In genomic region chr4:22129454-22130075, GRCh38 we compare ENCODE assay signal across 9 cellular contexts.
DNase-seq lines count a peak whose midpoint lies in the region; ATAC-seq and TF ChIP-seq lines count a peak whose summit lies in the region.
"Had no signal": no experiment of that assay in that cellular context is flagged by ENCODE, and none has a peak within 500 bp of the region (broad histone marks: within the 10 kb centered on the region; RNA-seq: fewer than 3 reads in every experiment).

No MANE protein-coding gene starts in this region.

- H4K91ac ChIP-seq in IMR-90 (ENCODE audit: insufficient read depth, low read depth, low read length): no peak overlapping the region

- in situ Hi-C loops in IMR-90 (cut with MboI; ENCODE audit: low sequenced_read_pairs): no loop called here

- no peak overlapping the region for H3K18ac ChIP-seq in IMR-90 (ENCODE audit: low read depth, low read length)

- TF ChIP-seq RAD21 in IMR-90 (IDR thresholded peaks at IDR 0.05; ENCODE audit: low read length): peak; percentile 55

- no peak overlapping the region for H3K4me3 ChIP-seq in IMR-90 (ENCODE audit: insufficient read depth, low read depth, low read length)
- no peak overlapping the region for H3K4me3 ChIP-seq in tibial nerve

- H2BK5ac ChIP-seq in IMR-90 (ENCODE audit: low read depth, low read length, poor library complexity, severe bottlenecking): no peak overlapping the region

- no peaks in the 10 kb centered on the region for H3K9me3 ChIP-seq in IMR-90 (ENCODE audit: control insufficient read depth, insufficient read depth, low read length)
- H3K9me3 ChIP-seq in tibial nerve: peaks cover 0 to 3% (median 0%) of the 10 kb centered on the region in 4 donors
- H3K9me3 ChIP-seq: neutrophil had no signal

- H3K4me1 ChIP-seq in IMR-90 (ENCODE audit: control insufficient read depth, insufficient read depth, low read length) (no peaks in the 10 kb centered on the region), tibial nerve (no peaks in the 10 kb centered on the region)

- no peaks in the 10 kb centered on the region for H3K79me1 ChIP-seq in IMR-90 (ENCODE audit: low read depth in 1 of 2, low read length in 2 of 2)

- no peak overlapping the region for H2BK20ac ChIP-seq in IMR-90 (ENCODE audit: low read depth, low read length)

- POLR2A ChIA-PET in IMR-90 (lab: Charles Lee; ENCODE audit: unreplicated experiment): no interaction called here

- TF ChIP-seq POLR2A in IMR-90 (IDR thresholded peaks at IDR 0.05; ENCODE audit: low read depth, low read length) (no peak), tibial nerve (IDR thresholded peaks at IDR 0.05) (no peak)

- H2BK15ac ChIP-seq in IMR-90 (ENCODE audit: low read depth, low read length): no peak overlapping the region

- no TSS peak for BruUV-seq in IMR-90 (replicated peaks; lab: Mats Ljungman, UMichigan)

- TF ChIP-seq CTCF in IMR-90 (conservative IDR thresholded peaks at IDR 0.05; ENCODE audit: low read depth, low read length) (peak; percentile 43), VCaP (conservative IDR thresholded peaks at IDR 0.05) (peak; percentile 76), tibial nerve (IDR thresholded peaks at IDR 0.05) (peak in 1 of 5 experiments; percentile 10)

- dilution Hi-C loops in IMR-90 (cut with HindIII; ENCODE audit: low sequenced_read_pairs, unreplicated experiment): no loop called here

- no peak overlapping the region for H3K9ac ChIP-seq in IMR-90 (ENCODE audit: low read depth, low read length)

- no peak overlapping the region for H4K5ac ChIP-seq in IMR-90 (ENCODE audit: low read depth, low read length)

- H3K56ac ChIP-seq in IMR-90 (ENCODE audit: extremely low read depth, insufficient read depth, low read length): no peak overlapping the region

- H3K4me2 ChIP-seq in IMR-90 (ENCODE audit: low read depth, low read length): no peak overlapping the region

- no peaks in the 10 kb centered on the region for H3K9me1 ChIP-seq in IMR-90 (ENCODE audit: insufficient read depth, low read length)

- TF ChIP-seq EP300 in tibial nerve (IDR thresholded peaks at IDR 0.05): no peak

- H2BK120ac ChIP-seq in IMR-90 (ENCODE audit: low read depth, low read length): no peak overlapping the region

- H4K8ac ChIP-seq in IMR-90 (ENCODE audit: low read depth in 2 of 2, low read length in 2 of 2): no peak overlapping the region

- no peak overlapping the region for H2AK5ac ChIP-seq in IMR-90 (ENCODE audit: low read depth, low read length)

- H2AFZ ChIP-seq in IMR-90 (replicated peaks; ENCODE audit: low read length, poor library complexity): no peak overlapping the region

- H3K27me3 ChIP-seq in IMR-90 (ENCODE audit: control insufficient read depth, insufficient read depth, low read length) (no peaks in the 10 kb centered on the region), tibial nerve (no peaks in the 10 kb centered on the region)
- H3K27me3 ChIP-seq: neutrophil had no signal

- DNase-seq in NCI-H1092 treated with DMSO at 0.1 percent for 48 hours (lab: John Stamatoyannopoulos, UW) (peak; percentile 29), NCI-H1092 (lab: John Stamatoyannopoulos, UW) (no peak), IMR-90 (peak; percentile 26), islet precursor cell (peak; percentile 76), NCI-H1105 treated with DMSO at 0.1 percent for 48 hours (lab: John Stamatoyannopoulos, UW) (no peak), tibial nerve (ENCODE audit: low spot score in 2 of 2) (no peak), SHP77 treated with DMSO at 0.1 percent for 48 hours (lab: John Stamatoyannopoulos, UW) (no peak)

- no peaks in the 10 kb centered on the region for H4K20me1 ChIP-seq in IMR-90 (ENCODE audit: insufficient read depth, low read length)

- CTCF ChIA-PET in IMR-90 (lab: Yijun Ruan, JAX): interaction anchor here (0.6 kb wide), 1 partner anchor 260 kb away, joined by 4 read pairs; no protein-coding TSS in a partner anchor

- no peak overlapping the region for H2AK9ac ChIP-seq in IMR-90 (replicated peaks; ENCODE audit: low read depth, low read length, poor library complexity)

- H3K36me3 ChIP-seq in IMR-90 (ENCODE audit: control insufficient read depth, insufficient read depth, low read length): no peaks in the 10 kb centered on the region
- H3K36me3 ChIP-seq in tibial nerve: no peaks in the 10 kb centered on the region
- H3K36me3 ChIP-seq: neutrophil had no signal

- H3K4ac ChIP-seq in IMR-90 (ENCODE audit: low read depth, low read length): no peak overlapping the region

- H3K23ac ChIP-seq in IMR-90 (ENCODE audit: low read depth, low read length): no peak overlapping the region

- WGBS in IMR-90 (ENCODE audit: extremely low coverage in 2 of 2, insufficient read length in 1 of 2), 2 experiments: 10% methylated on average over 5 of the region's 12 CpGs; no CpG with 5 or more reads in 1 of the 2 experiments
- WGBS in tibial nerve, 2 donors: 22 to 30% methylated on average over 12 of the region's 12 CpGs

- intact Hi-C loops in IMR-90 (cut with micrococcal nuclease): loop anchor here (1.0 kb wide), 2 partner anchors 260 to 339 kb away; no protein-coding TSS in a partner anchor

- H3K14ac ChIP-seq in IMR-90 (replicated peaks; ENCODE audit: low read depth, low read length): no peak overlapping the region

- peak; percentile 57 for ATAC-seq in IMR-90 (ENCODE audit: low read depth)

- no peak overlapping the region for H3K27ac ChIP-seq in IMR-90 (ENCODE audit: insufficient read depth, low read length)
- H3K27ac ChIP-seq in VCaP: no peak overlapping the region
- H3K27ac ChIP-seq in tibial nerve: no peak overlapping the region
- H3K27ac ChIP-seq: neutrophil had no signal

TF ChIP-seq in IMR-90, 13 proteins besides CTCF, POLR2A, EP300 and RAD21:
- TF ChIP-seq CHD1 (IDR thresholded peaks at IDR 0.05; ENCODE audit: low read depth, low read length) (no peak), MAFK (IDR thresholded peaks at IDR 0.05; ENCODE audit: low read depth, low read length) (no peak), RCOR1 (IDR thresholded peaks at IDR 0.05; ENCODE audit: insufficient replicate concordance, low read length) (no peak), MAZ (IDR thresholded peaks at IDR 0.05; ENCODE audit: borderline replicate concordance, low read depth, low read length) (no peak), SMC3 (IDR thresholded peaks at IDR 0.05; ENCODE audit: low read depth, low read length) (peak; percentile 43), ELK1 (IDR thresholded peaks at IDR 0.05; ENCODE audit: borderline replicate concordance, low read depth, low read length) (no peak), FOS (IDR thresholded peaks at IDR 0.05; ENCODE audit: low read depth, low read length) (no peak), MXI1 (IDR thresholded peaks at IDR 0.05; ENCODE audit: borderline replicate concordance, low read depth, low read length) (no peak)

Comparison
In these comparisons a context has a peak if more than half of its experiments do, and no peak if none do; other contexts are left out.
1. DNase-seq: peak in NCI-H1092 treated with DMSO at 0.1 percent for 48 hours (single experiment), IMR-90 (single experiment) and islet precursor cell (single experiment); none in NCI-H1092 (single experiment), NCI-H1105 treated with DMSO at 0.1 percent for 48 hours (single experiment), tibial nerve (0 of 2) and SHP77 treated with DMSO at 0.1 percent for 48 hours (single experiment).